Comparison of ENCODE assay signal across 34 cellular contexts in the genomic region with DNA sequence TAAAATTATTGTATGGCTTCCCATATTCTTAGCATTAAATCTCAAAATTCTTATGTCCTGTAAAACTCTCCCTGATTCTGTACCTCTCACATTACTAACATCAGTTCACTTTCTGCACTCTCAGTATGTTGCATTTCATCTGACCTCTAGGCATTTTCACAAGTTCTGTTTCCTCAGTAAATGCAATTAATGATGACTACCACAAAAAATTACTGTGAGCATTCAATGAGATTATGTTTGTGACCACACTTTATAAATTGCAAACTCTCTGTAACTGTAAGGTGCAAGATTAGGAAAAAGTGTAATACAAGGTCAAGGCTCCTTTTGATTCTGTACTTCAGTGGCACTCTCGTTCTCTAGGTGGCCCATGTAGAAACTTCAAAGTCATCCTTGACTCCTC.
DNase-seq lines count a peak whose midpoint lies in the region; ATAC-seq, FAIRE-seq and TF ChIP-seq lines count a peak whose summit lies in the region.
"Had no signal": no experiment of that assay in that cellular context is flagged by ENCODE, and none has a peak within 500 bp of the region (broad histone marks: within the 10 kb centered on the region; RNA-seq: fewer than 3 reads in every experiment).

No MANE protein-coding gene starts in this region.

- no peak overlapping the region for H3K18ac ChIP-seq in IMR-90 (ENCODE audit: low read depth, low read length)

- H3K4ac ChIP-seq in IMR-90 (ENCODE audit: low read depth, low read length) = no peak overlapping the region

- no peak overlapping the region for H4K8ac ChIP-seq in IMR-90 (ENCODE audit: low read depth in 2 of 2, low read length in 2 of 2)

- H3K36me3 ChIP-seq in HepG2 (replicated peaks in 1 of 2; ENCODE audit: control insufficient read depth in 1 of 2, insufficient read depth in 2 of 2, low read length in 2 of 2) (no peaks in the 10 kb centered on the region), right lobe of liver (no peaks in the 10 kb centered on the region), IMR-90 (ENCODE audit: control insufficient read depth, insufficient read depth, low read length) (no peaks in the 10 kb centered on the region), K562 (ENCODE audit: control insufficient read depth, insufficient read depth, low read length) (no peaks in the 10 kb centered on the region)
- H3K36me3 ChIP-seq: BE2C; BLaER1; BLaER1 treated with 17β-estradiol and CSF1 and Interleukin-3, amounts not matched to agents 10 nM and 100 nM had no signal

- no peak for TF ChIP-seq EP300 in HepG2 (IDR thresholded peaks at IDR 0.05; ENCODE audit: low read depth in 2 of 2, low read length in 2 of 2)
- no peak for TF ChIP-seq EP300 in HepG2 (CRISPR knock-in tag; IDR thresholded peaks at IDR 0.05; ENCODE audit: borderline replicate concordance)
- TF ChIP-seq EP300 in A549 (IDR thresholded peaks at IDR 0.05) = no peak
- TF ChIP-seq EP300 in K562 (IDR thresholded peaks at IDR 0.05; ENCODE audit: low read length) = no peak

- H3K9ac ChIP-seq in HepG2 (ENCODE audit: insufficient read depth, low read depth, low read length) (no peak overlapping the region), IMR-90 (ENCODE audit: low read depth, low read length) (no peak overlapping the region), K562 (ENCODE audit: insufficient read depth in 1 of 2, low read depth in 2 of 2, low read length in 2 of 2) (no peak overlapping the region)
- H3K9ac ChIP-seq: BLaER1; BLaER1 treated with 17β-estradiol and CSF1 and Interleukin-3, amounts not matched to agents 10 nM and 100 nM had no signal

- BruUV-seq in HepG2 (replicated peaks; lab: Mats Ljungman, UMichigan) (no TSS peak), IMR-90 (replicated peaks; lab: Mats Ljungman, UMichigan) (no TSS peak), K562 (replicated peaks; lab: Mats Ljungman, UMichigan) (no TSS peak)

- H3K9me3 ChIP-seq in HepG2 (ENCODE audit: low read length) = no peaks in the 10 kb centered on the region
- H3K9me3 ChIP-seq in right lobe of liver = no peaks in the 10 kb centered on the region
- no peaks in the 10 kb centered on the region for H3K9me3 ChIP-seq in A549
- H3K9me3 ChIP-seq in IMR-90 (ENCODE audit: control insufficient read depth, insufficient read depth, low read length) = no peaks in the 10 kb centered on the region; the same call in 1 of the 2 replicates
- H3K9me3 ChIP-seq in K562 (replicated peaks; ENCODE audit: control insufficient read depth, insufficient read depth, low read depth, low read length) = no peaks in the 10 kb centered on the region
- H3K9me3 ChIP-seq: BE2C; BLaER1; BLaER1 treated with 17β-estradiol and CSF1 and Interleukin-3, amounts not matched to agents 10 nM and 100 nM; Caco-2 had no signal

- no peak for FAIRE-seq in HepG2 (lab: Jason Lieb, UNC)
- no peak for FAIRE-seq in A549 (lab: Jason Lieb, UNC)
- no peak for FAIRE-seq in K562 (lab: Jason Lieb, UNC)
- FAIRE-seq: A204.1, D721Med had no signal

- H2BK5ac ChIP-seq in IMR-90 (ENCODE audit: low read depth, low read length, poor library complexity, severe bottlenecking) = no peak overlapping the region

- DNase-seq in HepG2 (ENCODE audit: low spot score) (no peak), right lobe of liver (no peak), A549 (ENCODE audit: low read depth in 1 of 2, low spot score in 1 of 2) (no peak), IMR-90 (no peak), K562 (ENCODE audit: extremely low read depth in 1 of 4, low spot score in 3 of 4) (no peak), MV-4-11 (lab: John Stamatoyannopoulos, UW) (no peak), erythroblast (lab: John Stamatoyannopoulos, UW) (no peak)
- DNase-seq: 8988T; ACHN; AML-193; BE2C; C1 segment of cervical spinal cord; Caco-2; Calu3; CD4-positive, alpha-beta memory T cell; CD4-positive, alpha-beta T cell; CD4-positive, CD25-positive, alpha-beta regulatory T cell; CD8-positive, alpha-beta memory T cell; CD8-positive, alpha-beta T cell; COR-L47; DMS 273 treated with DMSO at 0.1 percent for 48 hours; DMS153; DMS53; DMS79; DMS79 treated with DMSO at 0.1 percent for 48 hours; DND-41; EL had no signal

- no peak overlapping the region for H3K56ac ChIP-seq in IMR-90 (ENCODE audit: extremely low read depth, insufficient read depth, low read length)

- ATAC-seq in HepG2 (no peak), right lobe of liver (no peak), A549 (no peak), IMR-90 (ENCODE audit: low read depth) (no peak), K562 (no peak), GM21737 (IDR thresholded peaks at IDR 0.05; ENCODE audit: unreplicated experiment) (no peak)
- ATAC-seq: CD8-positive, alpha-beta T cell had no signal

- POLR2A ChIA-PET in HepG2 (lab: Yijun Ruan, JAX) (no interaction called here), A549 (lab: Yijun Ruan, JAX) (no interaction called here), IMR-90 (lab: Charles Lee; ENCODE audit: unreplicated experiment) (no interaction called here), K562 (lab: Yijun Ruan, JAX) (no interaction called here)

- H3K23ac ChIP-seq in IMR-90 (ENCODE audit: low read depth, low read length) = no peak overlapping the region

- intact Hi-C loops in HepG2 (cut with micrococcal nuclease; ENCODE audit: unreplicated experiment) = no loop called here
- intact Hi-C loops in right lobe of liver (cut with DNase I) = no loop called here
- intact Hi-C loops in IMR-90 (cut with micrococcal nuclease) = no loop called here
- intact Hi-C loops in K562 (cut with micrococcal nuclease) = no loop called here

- H3K4me1 ChIP-seq in HepG2 (ENCODE audit: insufficient read depth, low read length) = no peaks in the 10 kb centered on the region
- no peaks in the 10 kb centered on the region for H3K4me1 ChIP-seq in right lobe of liver
- no peaks in the 10 kb centered on the region for H3K4me1 ChIP-seq in A549
- H3K4me1 ChIP-seq in IMR-90 (ENCODE audit: control insufficient read depth, insufficient read depth, low read length) = no peaks in the 10 kb centered on the region
- H3K4me1 ChIP-seq in K562 (replicated peaks in 1 of 2; ENCODE audit: control insufficient read depth in 2 of 2, insufficient read depth in 2 of 2, low read length in 2 of 2) = no peaks in the 10 kb centered on the region
- H3K4me1 ChIP-seq: BE2C; BLaER1; BLaER1 treated with 17β-estradiol and CSF1 and Interleukin-3, amounts not matched to agents 10 nM and 100 nM; Caco-2 had no signal

- H3K27me3 ChIP-seq in HepG2 (ENCODE audit: control insufficient read depth in 1 of 2, insufficient read depth in 2 of 2, low read length in 2 of 2) = no peaks in the 10 kb centered on the region
- H3K27me3 ChIP-seq in right lobe of liver = no peaks in the 10 kb centered on the region
- no peaks in the 10 kb centered on the region for H3K27me3 ChIP-seq in IMR-90 (ENCODE audit: control insufficient read depth, insufficient read depth, low read length)
- H3K27me3 ChIP-seq in K562 (ENCODE audit: control insufficient read depth in 2 of 2, insufficient read depth in 2 of 2, low read length in 2 of 2) = no peaks in the 10 kb centered on the region
- H3K27me3 ChIP-seq: BE2C; BLaER1; BLaER1 treated with 17β-estradiol and CSF1 and Interleukin-3, amounts not matched to agents 10 nM and 100 nM had no signal

- H4K91ac ChIP-seq in IMR-90 (ENCODE audit: insufficient read depth, low read depth, low read length) = no peak overlapping the region

- H3K4me3 ChIP-seq in HepG2 (replicated peaks in 1 of 3; ENCODE audit: insufficient read depth in 1 of 3, low read depth in 2 of 3, low read length in 3 of 3) (no peak overlapping the region), right lobe of liver (no peak overlapping the region), A549 (no peak overlapping the region), IMR-90 (ENCODE audit: insufficient read depth, low read depth, low read length) (no peak overlapping the region), K562 (no peak overlapping the region)
- H3K4me3 ChIP-seq: BLaER1; BLaER1 treated with 17β-estradiol and CSF1 and Interleukin-3, amounts not matched to agents 10 nM and 100 nM had no signal

- no peak overlapping the region for H3K4me2 ChIP-seq in HepG2 (ENCODE audit: low read depth, low read length)
- H3K4me2 ChIP-seq in A549 = no peak overlapping the region
- H3K4me2 ChIP-seq in IMR-90 (ENCODE audit: low read depth, low read length) = no peak overlapping the region
- no peak overlapping the region for H3K4me2 ChIP-seq in K562 (ENCODE audit: insufficient read depth, low read length)
- H3K4me2 ChIP-seq: BLaER1; BLaER1 treated with 17β-estradiol and CSF1 and Interleukin-3, amounts not matched to agents 10 nM and 100 nM had no signal

- no peaks in the 10 kb centered on the region for H3K79me1 ChIP-seq in IMR-90 (ENCODE audit: low read depth in 1 of 2, low read length in 2 of 2)

- H3K27ac ChIP-seq in HepG2 (ENCODE audit: extremely low read length, insufficient read depth, low read length) (no peak overlapping the region), right lobe of liver (no peak overlapping the region), A549 (no peak overlapping the region), IMR-90 (ENCODE audit: insufficient read depth, low read length) (no peak overlapping the region), K562 (ENCODE audit: extremely low read depth, low read depth, low read length) (no peak overlapping the region)
- H3K27ac ChIP-seq: 22Rv1; BLaER1; BLaER1 treated with 17β-estradiol and CSF1 and Interleukin-3, amounts not matched to agents 10 nM and 100 nM; C4-2B had no signal

- H2AK5ac ChIP-seq in IMR-90 (ENCODE audit: low read depth, low read length) = no peak overlapping the region

- H3K14ac ChIP-seq in IMR-90 (replicated peaks; ENCODE audit: low read depth, low read length) = no peak overlapping the region

- in situ Hi-C loops in HepG2 (cut with HindIII; ENCODE audit: extremely low pct_ligation_motif_present, low pct_unique_long_range_greater_than_20kb) (loop anchor here (25.0 kb wide), 1 partner anchor 615 kb away; no protein-coding TSS in a partner anchor), IMR-90 (cut with MboI; ENCODE audit: low sequenced_read_pairs) (no loop called here), K562 (cut with MboI) (no loop called here)

- H4K5ac ChIP-seq in IMR-90 (ENCODE audit: low read depth, low read length) = no peak overlapping the region

- H2BK20ac ChIP-seq in IMR-90 (ENCODE audit: low read depth, low read length) = no peak overlapping the region

- dilution Hi-C loops in IMR-90 (cut with HindIII; ENCODE audit: low sequenced_read_pairs, unreplicated experiment) = no loop called here

- TF ChIP-seq CTCF in HepG2 (CRISPR knock-in tag; IDR thresholded peaks at IDR 0.05) (no peak), right lobe of liver (IDR thresholded peaks at IDR 0.05) (no peak), A549 (IDR thresholded peaks at IDR 0.05) (no peak), IMR-90 (conservative IDR thresholded peaks at IDR 0.05; ENCODE audit: low read depth, low read length) (no peak), K562 (IDR thresholded peaks at IDR 0.05 in 2 of 3, conservative IDR thresholded peaks at IDR 0.05 in 1 of 3; ENCODE audit: insufficient read depth in 2 of 3, low read depth in 1 of 3, low read length in 3 of 3) (no peak)

- H2AK9ac ChIP-seq in IMR-90 (replicated peaks; ENCODE audit: low read depth, low read length, poor library complexity) = no peak overlapping the region

- CTCF ChIA-PET in HepG2 (lab: Yijun Ruan, JAX; ENCODE audit: low intra/inter-chr PET ratio, low total read pairs) = no interaction called here
- CTCF ChIA-PET in A549 (lab: Yijun Ruan, JAX) = no interaction called here
- CTCF ChIA-PET in IMR-90 (lab: Yijun Ruan, JAX) = no interaction called here
- CTCF ChIA-PET in K562 (lab: Yijun Ruan, JAX; ENCODE audit: low intra/inter-chr PET ratio) = no interaction called here

- H3K9me1 ChIP-seq in IMR-90 (ENCODE audit: insufficient read depth, low read length) (no peaks in the 10 kb centered on the region), K562 (ENCODE audit: control insufficient read depth, insufficient read depth, low read length) (no peaks in the 10 kb centered on the region)

- no peak overlapping the region for H2AFZ ChIP-seq in HepG2 (ENCODE audit: low read length)
- H2AFZ ChIP-seq in IMR-90 (replicated peaks; ENCODE audit: low read length, poor library complexity) = no peak overlapping the region
- no peak overlapping the region for H2AFZ ChIP-seq in K562 (ENCODE audit: low read depth, low read length)

- H3K79me2 ChIP-seq in HepG2 (ENCODE audit: insufficient read depth, low read length) (no peaks in the 10 kb centered on the region), K562 (ENCODE audit: control insufficient read depth, insufficient read depth, low read length) (no peaks in the 10 kb centered on the region)

- H4K20me1 ChIP-seq in HepG2 (ENCODE audit: insufficient read depth, low read length) = no peaks in the 10 kb centered on the region
- no peaks in the 10 kb centered on the region for H4K20me1 ChIP-seq in IMR-90 (ENCODE audit: insufficient read depth, low read length)
- no peaks in the 10 kb centered on the region for H4K20me1 ChIP-seq in K562 (replicated peaks; ENCODE audit: control insufficient read depth, insufficient read depth, low read length)
- H4K20me1 ChIP-seq: BLaER1; BLaER1 treated with 17β-estradiol and CSF1 and Interleukin-3, amounts not matched to agents 10 nM and 100 nM had no signal

- no peak for TF ChIP-seq RAD21 in HepG2 (CRISPR knock-in tag; IDR thresholded peaks at IDR 0.05)
- TF ChIP-seq RAD21 in A549 (conservative IDR thresholded peaks at IDR 0.05 in 1 of 2, IDR thresholded peaks at IDR 0.05 in 1 of 2) = no peak
- TF ChIP-seq RAD21 in IMR-90 (IDR thresholded peaks at IDR 0.05; ENCODE audit: low read length) = no peak
- TF ChIP-seq RAD21 in K562 (CRISPR knock-in tag; conservative IDR thresholded peaks at IDR 0.05 in 1 of 2, IDR thresholded peaks at IDR 0.05 in 1 of 2) = no peak

- 0% methylated on average over 1 of the region's 1 CpG for WGBS in HepG2 (ENCODE audit: low lambda C conversion rate)
- WGBS in right lobe of liver (ENCODE audit: insufficient coverage, low coverage, low lambda C conversion rate, missing lambda C conversion rate) = 8% methylated on average over 1 of the region's 1 CpG
- 0% methylated on average over 1 of the region's 1 CpG for WGBS in A549 (ENCODE audit: missing lambda C conversion rate)
- no CpG with 5 or more reads among the region's 1 CpG for WGBS in IMR-90 (ENCODE audit: extremely low coverage in 2 of 2, insufficient read length in 1 of 2), 2 experiments
- 7% methylated on average over 1 of the region's 1 CpG for WGBS in K562 (ENCODE audit: insufficient coverage, low coverage, missing lambda C conversion rate)

- TF ChIP-seq POLR2A in HepG2 (IDR thresholded peaks at IDR 0.05; ENCODE audit: insufficient read depth in 1 of 2, low read depth in 2 of 2, low read length in 2 of 2) (no peak), right lobe of liver (IDR thresholded peaks at IDR 0.05) (no peak), A549 (IDR thresholded peaks at IDR 0.05; ENCODE audit: low read length) (no peak), IMR-90 (IDR thresholded peaks at IDR 0.05; ENCODE audit: low read depth, low read length) (no peak), K562 (conservative IDR thresholded peaks at IDR 0.05) (no peak), erythroblast (IDR thresholded peaks at IDR 0.05; ENCODE audit: low read length) (no peak)

- H2BK120ac ChIP-seq in IMR-90 (ENCODE audit: low read depth, low read length) = no peak overlapping the region

- H2BK15ac ChIP-seq in IMR-90 (ENCODE audit: low read depth, low read length) = no peak overlapping the region
